Comparison of ENCODE assay signal across 34 cellular contexts in the genomic region with DNA sequence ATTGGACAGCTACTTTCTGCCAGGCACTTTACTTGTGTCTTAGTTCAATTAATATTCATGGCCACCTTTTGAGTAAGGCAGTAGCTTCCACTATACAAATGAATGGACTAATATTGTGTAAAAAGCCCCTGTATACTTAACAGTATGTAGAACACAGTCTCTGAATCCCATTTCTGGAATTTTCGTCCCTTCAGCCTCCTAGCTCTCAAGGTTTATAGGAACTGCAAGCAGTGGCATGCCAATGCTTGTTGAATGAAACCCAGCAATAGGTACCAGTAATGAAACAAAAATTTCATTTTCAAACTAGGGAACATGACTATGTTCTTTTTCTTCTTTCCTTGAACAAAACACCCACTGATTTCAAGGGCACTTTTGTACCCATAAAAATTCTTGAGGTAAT.
"Had no signal": no experiment of that assay in that cellular context is flagged by ENCODE, and none has a peak within 500 bp of the region (broad histone marks: within the 10 kb centered on the region; RNA-seq: fewer than 3 reads in every experiment).

No MANE protein-coding gene starts in this region.

- H3K4me2 ChIP-seq: SK-N-SH had no signal

- H3K4me3 Mint-ChIP-seq: activated CD4-positive, alpha-beta T cell treated with anti-CD3 and anti-CD28 coated beads, Interleukin-2, amount 10 ng/mL, durations not matched to agents 24 days and 14 days; activated CD8-positive, alpha-beta T cell treated with anti-CD3 and anti-CD28 coated beads for 36 hours; activated naive CD4-positive, alpha-beta T cell treated with anti-CD3 and anti-CD28 coated beads, Interleukin-2, amount 50 U/mL, for 24 hours; activated naive CD8-positive, alpha-beta T cell treated with anti-CD3 and anti-CD28 coated beads, Interleukin-2, amount 10 ng/mL, durations not matched to agents 7 days and 5 days; activated T-cell treated with anti-CD3 and anti-CD28 coated beads, Interleukin-2, amount 50 U/mL, for 72 hours; activated T-helper 17 cell treated with anti-CD3 and anti-CD28 coated beads, Interleukin-2, amount 50 U/mL, for 72 hours; IgD-negative memory B cell; T-helper 1 cell treated with Interleukin-12 subunit alpha and Interleukin-12 subunit beta and Interleukin-4 antibody, amounts not matched to agents 30 μg/mL and 1 μg/mL, for 36 hours; T-helper 2 cell treated with Interferon-gamma antibody and Interleukin-4, amounts not matched to agents 5 μg/mL and 100 μg/mL, for 36 hours had no signal

- H3K27me3 ChIP-seq: ascending aorta, MG63, Peyer's patch, SJCRH30 had no signal

- H3K4me1 Mint-ChIP-seq: activated CD4-positive, alpha-beta T cell treated with anti-CD3 and anti-CD28 coated beads, Interleukin-2, amount 10 ng/mL, durations not matched to agents 24 days and 14 days; activated naive CD4-positive, alpha-beta T cell treated with anti-CD3 and anti-CD28 coated beads, Interleukin-2, amount 50 U/mL, for 24 hours; activated naive CD8-positive, alpha-beta T cell treated with anti-CD3 and anti-CD28 coated beads, Interleukin-2, amount 10 ng/mL, durations not matched to agents 7 days and 5 days; activated T-helper 17 cell treated with anti-CD3 and anti-CD28 coated beads, Interleukin-2, amount 50 U/mL, for 72 hours; IgD-negative memory B cell had no signal

- H3K9ac ChIP-seq: SK-N-SH had no signal

- ATAC-seq: activated CD8-positive, alpha-beta T cell treated with anti-CD3 and anti-CD28 coated beads for 36 hours; activated T-cell treated with anti-CD3 and anti-CD28 coated beads, Interleukin-2, amount 50 U/mL, for 72 hours; activated T-helper 17 cell treated with anti-CD3 and anti-CD28 coated beads, Interleukin-2, amount 50 U/mL, for 72 hours; PC-3 had no signal

- H3K27ac Mint-ChIP-seq: activated CD4-positive, alpha-beta T cell treated with anti-CD3 and anti-CD28 coated beads, Interleukin-2, amount 10 ng/mL, durations not matched to agents 24 days and 14 days; activated CD8-positive, alpha-beta T cell treated with anti-CD3 and anti-CD28 coated beads for 36 hours; activated naive CD4-positive, alpha-beta T cell treated with anti-CD3 and anti-CD28 coated beads, Interleukin-2, amount 50 U/mL, for 24 hours; activated naive CD8-positive, alpha-beta T cell treated with anti-CD3 and anti-CD28 coated beads, Interleukin-2, amount 10 ng/mL, durations not matched to agents 7 days and 5 days; activated T-cell treated with anti-CD3 and anti-CD28 coated beads, Interleukin-2, amount 50 U/mL, for 72 hours; activated T-helper 17 cell treated with anti-CD3 and anti-CD28 coated beads, Interleukin-2, amount 50 U/mL, for 72 hours; IgD-negative memory B cell; T-helper 1 cell treated with Interleukin-12 subunit alpha and Interleukin-12 subunit beta and Interleukin-4 antibody, amounts not matched to agents 30 μg/mL and 1 μg/mL, for 36 hours; T-helper 2 cell treated with Interferon-gamma antibody and Interleukin-4, amounts not matched to agents 5 μg/mL and 100 μg/mL, for 36 hours had no signal

- H3K9me2 ChIP-seq: SK-N-SH had no signal

- H3K9me3 ChIP-seq: ascending aorta, MG63, Peyer's patch, SJCRH30, SK-N-SH had no signal

- H3K36me3 ChIP-seq: ascending aorta, MG63, Peyer's patch, SJCRH30 had no signal

- DNase-seq: activated CD4-positive, alpha-beta T cell treated with anti-CD3 and anti-CD28 coated beads, Interleukin-2, amount 10 ng/mL, durations not matched to agents 24 days and 14 days; activated CD4-positive, alpha-beta T cell treated with anti-CD3 and anti-CD28 coated beads, Interleukin-2, amount 50 U/mL, for 4 hours; activated CD8-positive, alpha-beta T cell treated with anti-CD3 and anti-CD28 coated beads for 36 hours; activated gamma-delta T cell; activated naive CD4-positive, alpha-beta T cell treated with Interleukin-2 at 50 U/mL for 16 hours; activated naive CD8-positive, alpha-beta T cell treated with anti-CD3 and anti-CD28 coated beads, Interleukin-2, amount 10 ng/mL, durations not matched to agents 7 days and 5 days; activated T-cell treated with anti-CD3 and anti-CD28 coated beads, Interleukin-2, amount 50 U/mL, for 1 hour; activated T-cell treated with anti-CD3 and anti-CD28 coated beads, Interleukin-2, amount 50 U/mL, for 72 hours; amygdala; Karpas-422; KBM-7; MG63; NCI-H1048; NCI-H1105 treated with DMSO at 0.1 percent for 48 hours; NCI-H1436; NCI-H1694 treated with DMSO at 0.1 percent for 48 hours; NCI-H2029; NCI-H2171; NCI-H510A; NCI-H526; NK-92 treated with Interleukin-12 subunit alpha and Interleukin-12 subunit beta, amount 100 ng/mL, for 24 hours; PC-3; Peyer's patch; Right ventricle myocardium superior; RPMI8226; SJCRH30; SK-N-SH had no signal

- H3K27me3 Mint-ChIP-seq: activated CD4-positive, alpha-beta T cell treated with anti-CD3 and anti-CD28 coated beads, Interleukin-2, amount 10 ng/mL, durations not matched to agents 24 days and 14 days; activated CD8-positive, alpha-beta T cell treated with anti-CD3 and anti-CD28 coated beads for 36 hours; activated naive CD4-positive, alpha-beta T cell treated with anti-CD3 and anti-CD28 coated beads, Interleukin-2, amount 50 U/mL, for 24 hours; activated naive CD8-positive, alpha-beta T cell treated with anti-CD3 and anti-CD28 coated beads, Interleukin-2, amount 10 ng/mL, durations not matched to agents 7 days and 5 days; activated T-helper 17 cell treated with anti-CD3 and anti-CD28 coated beads, Interleukin-2, amount 50 U/mL, for 72 hours; IgD-negative memory B cell had no signal

- H3K4me3 ChIP-seq: ascending aorta, MG63, Peyer's patch, SJCRH30 had no signal

- H3K27ac ChIP-seq: ascending aorta, Peyer's patch, SJCRH30 had no signal

- FAIRE-seq: TTC549 had no signal

- H3K4me1 ChIP-seq: Peyer's patch had no signal

- H3K36me3 Mint-ChIP-seq: activated naive CD4-positive, alpha-beta T cell treated with anti-CD3 and anti-CD28 coated beads, Interleukin-2, amount 50 U/mL, for 24 hours; activated naive CD8-positive, alpha-beta T cell treated with anti-CD3 and anti-CD28 coated beads, Interleukin-2, amount 10 ng/mL, durations not matched to agents 7 days and 5 days; IgD-negative memory B cell had no signal
